Comparison of ENCODE assay signal across 13 cellular contexts in the genomic region with DNA sequence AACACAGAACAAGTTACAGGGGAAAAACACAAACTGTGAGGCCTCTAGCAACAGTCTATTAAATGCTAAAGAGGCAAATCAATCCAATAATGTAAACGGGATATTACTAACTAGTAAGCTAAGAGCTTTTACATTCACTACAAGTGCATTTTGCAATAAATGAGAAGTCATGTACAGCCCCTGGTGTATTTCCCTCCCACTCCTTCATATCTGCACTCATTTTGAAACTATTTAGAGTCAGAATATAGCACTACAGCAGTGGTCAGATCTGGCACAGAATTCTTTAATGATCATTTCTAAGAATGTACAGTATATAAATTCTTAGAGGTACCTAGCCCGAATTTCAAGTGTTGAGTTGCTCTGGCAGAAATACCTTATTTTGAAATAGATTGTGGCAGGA.
DNase-seq lines count a peak whose midpoint lies in the region; ATAC-seq, FAIRE-seq and TF ChIP-seq lines count a peak whose summit lies in the region.
"Had no signal": no experiment of that assay in that cellular context is flagged by ENCODE, and none has a peak within 500 bp of the region (broad histone marks: within the 10 kb centered on the region; RNA-seq: fewer than 3 reads in every experiment).

No MANE protein-coding gene starts in this region.

- BruUV-seq in GM12878 (replicated peaks; lab: Mats Ljungman, UMichigan), result no TSS peak

- intact Hi-C loops in GM12878 (cut with micrococcal nuclease; ENCODE audit: unreplicated experiment), result no loop called here

- FAIRE-seq in GM12878 (lab: Jason Lieb, UNC), result no peak

- DNase-seq in GM12878 (ENCODE audit: low read depth, low spot score) (no peak), NCI-H2196 treated with DMSO at 0.1 percent for 48 hours (lab: John Stamatoyannopoulos, UW; ENCODE audit: unreplicated experiment) (no peak), middle frontal gyrus (ENCODE audit: extremely low spot score, low spot score) (no peak), cerebellar cortex (ENCODE audit: low spot score) (no peak), NCI-H146 treated with DMSO at 0.1 percent for 48 hours (lab: John Stamatoyannopoulos, UW; ENCODE audit: unreplicated experiment) (no peak)
- DNase-seq: erythroblast, left ventricle myocardium superior, NCI-H187 treated with DMSO at 0.1 percent for 48 hours had no signal

- H3K9me3 ChIP-seq in GM12878 (replicated peaks; ENCODE audit: control insufficient read depth, insufficient read depth, low read length), result no peaks in the 10 kb centered on the region

- ATAC-seq in GM18867 (IDR thresholded peaks at IDR 0.05; ENCODE audit: unreplicated experiment), result peak; percentile 69
- peak; percentile 78 for ATAC-seq in GM21717 (IDR thresholded peaks at IDR 0.05; ENCODE audit: unreplicated experiment)
- ATAC-seq in HG03280 (IDR thresholded peaks at IDR 0.05; ENCODE audit: unreplicated experiment), result peak; percentile 72
- ATAC-seq in GM12878, result peak; percentile 82
- ATAC-seq: left ventricle myocardium superior had no signal

- 0 out of 4 replicates have a peak, but pooled peaks of 1 of the 2 experiments have one; percentile 28 for TF ChIP-seq EP300 in GM12878 (IDR thresholded peaks at IDR 0.05; ENCODE audit: borderline replicate concordance in 1 of 2, control insufficient read depth in 1 of 2, low read depth in 2 of 2, low read length in 2 of 2)

- CTCF ChIA-PET in GM12878 (lab: Yijun Ruan, JAX), result interaction anchor here (1.6 kb wide), 1 partner anchor 429 kb away, joined by 6 read pairs; no protein-coding TSS in a partner anchor

- no peak overlapping the region for H3K9ac ChIP-seq in GM12878 (ENCODE audit: control insufficient read depth, insufficient read depth, low read length)

- no peaks in the 10 kb centered on the region for H3K4me1 ChIP-seq in GM12878 (ENCODE audit: control insufficient read depth, insufficient read depth, low read length)

- no peak overlapping the region for H2AFZ ChIP-seq in GM12878 (ENCODE audit: control insufficient read depth, low read depth, low read length)

- in situ Hi-C loops in GM12878 (cut with MboI), result no loop called here

- SMC1A ChIA-PET in GM12878 (lab: Charles Lee; ENCODE audit: uncharacterized antibody, unreplicated experiment), result no interaction called here

- no peak overlapping the region for H3K27ac ChIP-seq in GM12878 (ENCODE audit: control insufficient read depth, insufficient read depth)
- H3K27ac ChIP-seq: SK-N-MC, skin epidermis had no signal

- no peaks in the 10 kb centered on the region for H3K79me2 ChIP-seq in GM12878 (ENCODE audit: control insufficient read depth, insufficient read depth, low read length)

- no peak for TF ChIP-seq POLR2A in GM12878 (IDR thresholded peaks at IDR 0.05; ENCODE audit: low read depth, low read length)

- no peaks in the 10 kb centered on the region for H3K36me3 ChIP-seq in GM12878 (ENCODE audit: control insufficient read depth in 2 of 2, insufficient read depth in 2 of 2, low read length in 1 of 2)

- H4K20me1 ChIP-seq in GM12878 (ENCODE audit: control insufficient read depth, insufficient read depth), result no peaks in the 10 kb centered on the region

- RAD21 ChIA-PET in GM12878 (lab: Charles Lee; ENCODE audit: unreplicated experiment), result no interaction called here

- H3K4me2 ChIP-seq in GM12878 (ENCODE audit: control insufficient read depth, insufficient read depth), result no peak overlapping the region

- no peak overlapping the region for H3K4me3 ChIP-seq in GM12878
- H3K4me3 ChIP-seq: SK-N-MC, skin epidermis had no signal

- no peak for TF ChIP-seq RAD21 in GM12878 (IDR thresholded peaks at IDR 0.05; ENCODE audit: insufficient read depth, low read depth, low read length)

- 0% methylated on average over 2 of the region's 2 CpGs for WGBS in GM12878 (ENCODE audit: insufficient coverage, insufficient replicate concordance, low lambda C conversion rate, missing lambda C conversion rate)

- H3K27me3 ChIP-seq in GM12878 (replicated peaks in 1 of 2; ENCODE audit: control insufficient read depth in 2 of 2, insufficient read depth in 2 of 2, low read length in 1 of 2), result no peaks in the 10 kb centered on the region

- POLR2A ChIA-PET in GM12878 (lab: Charles Lee), result no interaction called here

- no peak for TF ChIP-seq CTCF in GM12878 (IDR thresholded peaks at IDR 0.05 in 2 of 3, conservative IDR thresholded peaks at IDR 0.05 in 1 of 3; ENCODE audit: control insufficient read depth in 2 of 3, extremely low read depth in 1 of 3, insufficient read depth in 1 of 3, low read depth in 3 of 3, low read length in 3 of 3)

TF ChIP-seq in GM12878, 131 proteins besides CTCF, POLR2A, EP300 and RAD21:
- TF ChIP-seq BCL11A (IDR thresholded peaks at IDR 0.05; ENCODE audit: low read depth, low read length), result peak; percentile 48; the same call in 1 of the 2 replicates
- no peak for TF ChIP-seq ZNF384 (IDR thresholded peaks at IDR 0.05; ENCODE audit: borderline replicate concordance, low read depth, low read length)
- TF ChIP-seq BRCA1 (IDR thresholded peaks at IDR 0.05; ENCODE audit: low read depth, low read length), result no peak
- TF ChIP-seq RB1 (IDR thresholded peaks at IDR 0.05; ENCODE audit: borderline replicate concordance), result no peak
- peak; percentile 29; the same call in 1 of the 2 replicates for TF ChIP-seq NFIC (IDR thresholded peaks at IDR 0.05; ENCODE audit: low read depth, low read length)
- TF ChIP-seq MTA2 (IDR thresholded peaks at IDR 0.05; ENCODE audit: low read depth), result 0 out of 2 replicates have a peak, but pooled peaks have one; percentile 20
- peak; percentile 25; the same call in 1 of the 2 replicates for TF ChIP-seq IRF4 (IDR thresholded peaks at IDR 0.05; ENCODE audit: low read depth, low read length)
- peak; percentile 77 for TF ChIP-seq JUNB (IDR thresholded peaks at IDR 0.05)
- no peak for TF ChIP-seq TBL1XR1 (IDR thresholded peaks at IDR 0.05; ENCODE audit: low read depth, low read length)
